Comparison of ENCODE assay signal across 8 cellular contexts in the genomic region with DNA sequence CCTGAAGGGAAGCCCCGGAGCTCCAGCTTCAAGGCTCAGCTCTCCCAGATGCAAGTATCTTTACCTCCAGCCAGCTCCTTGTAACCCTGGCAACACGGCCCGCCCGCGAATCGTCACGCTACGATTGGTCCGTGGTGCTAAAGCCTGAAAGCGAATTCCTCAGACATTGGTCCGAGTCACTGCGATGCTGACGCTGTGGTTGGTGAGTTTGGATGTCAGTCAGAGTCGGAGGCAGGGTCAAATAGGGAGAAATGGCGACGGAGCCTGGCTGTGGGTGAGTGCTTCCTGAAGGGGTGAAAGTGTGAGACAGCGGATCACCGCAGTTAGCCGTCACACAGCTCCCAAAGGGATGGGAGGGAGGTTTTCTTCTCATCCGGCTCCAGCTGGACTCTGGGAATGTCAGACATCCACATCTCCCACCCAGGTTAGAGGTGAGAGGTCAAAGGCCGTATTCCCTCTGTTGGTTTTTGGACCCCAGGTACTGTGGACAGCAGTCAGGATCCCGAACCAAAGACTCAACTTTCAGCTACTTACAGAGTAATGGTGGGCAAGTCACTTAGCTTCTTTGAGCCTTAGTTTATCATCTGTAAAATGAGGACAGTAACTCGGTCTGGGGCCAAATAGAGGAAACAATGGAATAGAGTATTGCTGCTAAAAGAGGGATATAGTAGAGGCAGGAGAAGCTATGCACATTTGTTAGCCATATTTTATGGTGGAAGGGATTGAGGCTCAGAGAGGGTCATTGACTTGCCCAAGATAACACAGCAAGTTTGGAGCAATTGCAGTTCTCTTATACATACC. TPM values are rescaled to one million over a fixed set of nuclear protein-coding genes. Genes with fewer than 3 reads are reported as not detected.
A peak's percentile ranks its signal among the peaks of the same experiment; 100 is the strongest.
DNase-seq lines count a peak whose midpoint lies in the region; ATAC-seq and TF ChIP-seq lines count a peak whose summit lies in the region.

Gene ZSWIM1, plus strand, starts transcription at position 240 of the 801 bp plus-strand sequence. CDS start 1,366 bp downstream, outside the sequence.

- TF ChIP-seq CTCF in liver (IDR thresholded peaks at IDR 0.05; ENCODE audit: low read depth, low read length, missing input control): peak; percentile 1

- H3K9me3 ChIP-seq in CD4-positive, CD25-positive, alpha-beta regulatory T cell (ENCODE audit: control insufficient read depth in 2 of 2, low read length in 2 of 2): no peaks in the 10 kb centered on the region
- H3K9me3 ChIP-seq in duodenal mucosa (ENCODE audit: control insufficient read depth in 1 of 2, low read length in 2 of 2): no peaks in the 10 kb centered on the region
- no peaks in the 10 kb centered on the region for H3K9me3 ChIP-seq in liver (ENCODE audit: control insufficient read depth in 4 of 4, low read length in 3 of 4)

- no peaks in the 10 kb centered on the region for H3K9me3 Mint-ChIP-seq in CD4-positive, CD25-positive, alpha-beta regulatory T cell

- H3K27me3 Mint-ChIP-seq in CD4-positive, CD25-positive, alpha-beta regulatory T cell: no peaks in the 10 kb centered on the region

- no peaks in the 10 kb centered on the region for H3K27me3 ChIP-seq in CD4-positive, CD25-positive, alpha-beta regulatory T cell (ENCODE audit: control insufficient read depth, insufficient read depth, low read length)
- H3K27me3 ChIP-seq in duodenal mucosa (ENCODE audit: control insufficient read depth in 1 of 2, insufficient read depth in 2 of 2, low read length in 2 of 2): no peaks in the 10 kb centered on the region
- no peaks in the 10 kb centered on the region for H3K27me3 ChIP-seq in liver (ENCODE audit: control insufficient read depth in 4 of 4, insufficient read depth in 4 of 4, low read length in 3 of 4)

- peak within 1 kb of the TSS; percentile 99 for H3K4me3 ChIP-seq in CD4-positive, CD25-positive, alpha-beta regulatory T cell (ENCODE audit: low read depth, low read length)
- H3K4me3 ChIP-seq in duodenal mucosa (ENCODE audit: low read depth in 1 of 2, low read length in 2 of 2) (peak within 1 kb of the TSS; percentile 93 to 99), liver (ENCODE audit: low read depth in 1 of 3, low read length in 3 of 3) (peak within 1 kb of the TSS; percentile 65 to 88 (median 77))

- H3K4me1 ChIP-seq in CD4-positive, CD25-positive, alpha-beta regulatory T cell (ENCODE audit: control insufficient read depth, insufficient read depth, low read length, poor library complexity, severe bottlenecking): peaks cover 35% of the 10 kb centered on the region
- peaks cover 6 to 14% of the 10 kb centered on the region in 2 donors for H3K4me1 ChIP-seq in duodenal mucosa (ENCODE audit: control insufficient read depth in 1 of 2, insufficient read depth in 2 of 2, low read length in 2 of 2)
- H3K4me1 ChIP-seq in liver (ENCODE audit: control insufficient read depth in 4 of 4, insufficient read depth in 4 of 4, low read length in 3 of 4): peaks cover 0 to 9% (median 4%) of the 10 kb centered on the region in 4 donors

- peak in 1 of 2 donors; percentile 25 for TF ChIP-seq RAD21 in liver (IDR thresholded peaks at IDR 0.05)

- H3K9ac ChIP-seq in duodenal mucosa (ENCODE audit: low read depth in 1 of 2, low read length in 2 of 2): peak within 1 kb of the TSS; percentile 90 to 96
- peak within 1 kb of the TSS; percentile 66 to 92 for H3K9ac ChIP-seq in liver (ENCODE audit: low read depth in 1 of 2, low read length in 2 of 2)

- peak within 1 kb of the TSS; percentile 87 to 95 (median 90) for H3K4me3 Mint-ChIP-seq in CD4-positive, CD25-positive, alpha-beta regulatory T cell

- WGBS in liver: under 1% methylated on average over 23 of the region's 23 CpGs

- peaks cover 29% of the 10 kb centered on the region for H3K36me3 ChIP-seq in CD4-positive, CD25-positive, alpha-beta regulatory T cell (ENCODE audit: control insufficient read depth, insufficient read depth, low read length)
- H3K36me3 ChIP-seq in duodenal mucosa (ENCODE audit: control insufficient read depth in 1 of 2, insufficient read depth in 2 of 2, low read length in 2 of 2): peaks cover 19 to 46% of the 10 kb centered on the region in 2 donors
- peaks cover 6 to 30% (median 15%) of the 10 kb centered on the region in 4 donors for H3K36me3 ChIP-seq in liver (ENCODE audit: control insufficient read depth in 4 of 4, insufficient read depth in 3 of 4, low read depth in 1 of 4, low read length in 3 of 4)

- H3K36me3 Mint-ChIP-seq in CD4-positive, CD25-positive, alpha-beta regulatory T cell: peaks cover 13% of the 10 kb centered on the region

- H3K27ac ChIP-seq in CD4-positive, CD25-positive, alpha-beta regulatory T cell (ENCODE audit: insufficient read depth, low read length, poor library complexity, severe bottlenecking): peak within 1 kb of the TSS; percentile 81
- H3K27ac ChIP-seq in duodenal mucosa (ENCODE audit: low read depth, low read length) (peak within 1 kb of the TSS; percentile 67), liver (ENCODE audit: low read depth in 1 of 2, low read length in 2 of 2) (peak within 1 kb of the TSS; percentile 73 to 82)

- peak; percentile 98 to 99 (median 99) for DNase-seq in CD4-positive, CD25-positive, alpha-beta regulatory T cell
- peak; percentile 98 for DNase-seq in NCI-H774 (lab: John Stamatoyannopoulos, UW)
- peak; percentile 100 for DNase-seq in activated CD4-positive, alpha-beta T cell treated with anti-CD3 and anti-CD28 coated beads, Interleukin-2, amount 50 U/mL, for 48 hours
- peak; percentile 99 for DNase-seq in stimulated activated CD4-positive, alpha-beta T cell treated with anti-CD3 and anti-CD28 coated beads, Interleukin-4, amount 100 ng/mL, for 1 hour

- peak; percentile 97 to 98 for ATAC-seq in CD4-positive, CD25-positive, alpha-beta regulatory T cell (ENCODE audit: low read depth in 2 of 2)
- ATAC-seq in GM19438 (IDR thresholded peaks at IDR 0.05; ENCODE audit: low read depth, unreplicated experiment) (peak; percentile 96), HG03571 (IDR thresholded peaks at IDR 0.05; ENCODE audit: unreplicated experiment) (peak; percentile 93)

- H3K27ac Mint-ChIP-seq in CD4-positive, CD25-positive, alpha-beta regulatory T cell: peak within 1 kb of the TSS; percentile 96 to 98 (median 97)

- H3K4me1 Mint-ChIP-seq in CD4-positive, CD25-positive, alpha-beta regulatory T cell: peaks cover 22 to 42% (median 27%) of the 10 kb centered on the region in 4 donors

TF ChIP-seq in liver, 16 proteins besides CTCF, POLR2A, EP300 and RAD21 (continues in another document):
- TF ChIP-seq RXRA (IDR thresholded peaks at IDR 0.05): peak; percentile 81 to 91
- no peak for TF ChIP-seq HNF4G (IDR thresholded peaks at IDR 0.05)
- peak; percentile 99 for TF ChIP-seq YY1 (IDR thresholded peaks at IDR 0.05)
- no peak for TF ChIP-seq EGR1 (IDR thresholded peaks at IDR 0.05; ENCODE audit: low read depth in 2 of 2)
- no peak for TF ChIP-seq FOXA2 (IDR thresholded peaks at IDR 0.05)
- no peak for TF ChIP-seq FOXA1 (IDR thresholded peaks at IDR 0.05)
- TF ChIP-seq ZBTB33 (IDR thresholded peaks at IDR 0.05): no peak
- TF ChIP-seq TAF1 (conservative IDR thresholded peaks at IDR 0.05): peak; percentile 79
- TF ChIP-seq JUND (IDR thresholded peaks at IDR 0.05): no peak
- TF ChIP-seq SP1 (IDR thresholded peaks at IDR 0.05): peak; percentile 98
- TF ChIP-seq, protein P1, sequence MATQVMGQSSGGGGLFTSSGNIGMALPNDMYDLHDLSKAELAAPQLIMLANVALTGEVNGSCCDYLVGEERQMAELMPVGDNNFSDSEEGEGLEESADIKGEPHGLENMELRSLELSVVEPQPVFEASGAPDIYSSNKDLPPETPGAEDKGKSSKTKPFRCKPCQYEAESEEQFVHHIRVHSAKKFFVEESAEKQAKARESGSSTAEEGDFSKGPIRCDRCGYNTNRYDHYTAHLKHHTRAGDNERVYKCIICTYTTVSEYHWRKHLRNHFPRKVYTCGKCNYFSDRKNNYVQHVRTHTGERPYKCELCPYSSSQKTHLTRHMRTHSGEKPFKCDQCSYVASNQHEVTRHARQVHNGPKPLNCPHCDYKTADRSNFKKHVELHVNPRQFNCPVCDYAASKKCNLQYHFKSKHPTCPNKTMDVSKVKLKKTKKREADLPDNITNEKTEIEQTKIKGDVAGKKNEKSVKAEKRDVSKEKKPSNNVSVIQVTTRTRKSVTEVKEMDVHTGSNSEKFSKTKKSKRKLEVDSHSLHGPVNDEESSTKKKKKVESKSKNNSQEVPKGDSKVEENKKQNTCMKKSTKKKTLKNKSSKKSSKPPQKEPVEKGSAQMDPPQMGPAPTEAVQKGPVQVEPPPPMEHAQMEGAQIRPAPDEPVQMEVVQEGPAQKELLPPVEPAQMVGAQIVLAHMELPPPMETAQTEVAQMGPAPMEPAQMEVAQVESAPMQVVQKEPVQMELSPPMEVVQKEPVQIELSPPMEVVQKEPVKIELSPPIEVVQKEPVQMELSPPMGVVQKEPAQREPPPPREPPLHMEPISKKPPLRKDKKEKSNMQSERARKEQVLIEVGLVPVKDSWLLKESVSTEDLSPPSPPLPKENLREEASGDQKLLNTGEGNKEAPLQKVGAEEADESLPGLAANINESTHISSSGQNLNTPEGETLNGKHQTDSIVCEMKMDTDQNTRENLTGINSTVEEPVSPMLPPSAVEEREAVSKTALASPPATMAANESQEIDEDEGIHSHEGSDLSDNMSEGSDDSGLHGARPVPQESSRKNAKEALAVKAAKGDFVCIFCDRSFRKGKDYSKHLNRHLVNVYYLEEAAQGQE (IDR thresholded peaks at IDR 0.05): peak; percentile 90
- peak; percentile 99 for TF ChIP-seq NR2F2 (IDR thresholded peaks at IDR 0.05)
- TF ChIP-seq HNF4A (conservative IDR thresholded peaks at IDR 0.05): peak; percentile 23 to 68
- peak in 1 of 2 donors; percentile 9 for TF ChIP-seq GABPA (IDR thresholded peaks at IDR 0.05 in 1 of 2, conservative IDR thresholded peaks at IDR 0.05 in 1 of 2)

RNA-seq across cellular contexts. Expression of gene ZSWIM1, which starts in this region (rescaled TPM):
- total RNA-seq in CD4-positive, CD25-positive, alpha-beta regulatory T cell: 7.7 TPM
- 1 to 10 TPM; 1.3 to 4.3 (median 3.0) TPM for polyA plus RNA-seq in CD4-positive, CD25-positive, alpha-beta regulatory T cell
- 1 to 10 TPM; 2.2 to 5.0 TPM for total RNA-seq in liver
- 1 to 10 TPM; 2.1 to 2.4 TPM for polyA plus RNA-seq in liver

Comparison
In these comparisons a context has a peak if more than half of its experiments do, and no peak if none do; other contexts are left out.
1. Peak in every context shown above with its lines: DNase-seq, ATAC-seq, H3K4me3 ChIP-seq and H3K27ac ChIP-seq.